ENCODE assay signal across 11 cellular contexts in genomic region chr20:44969320-44969879, GRCh38. TPM values are rescaled to one million over a fixed set of nuclear protein-coding genes. Genes with fewer than 3 reads are reported as not detected.
DNase-seq lines count a peak whose midpoint lies in the region; ATAC-seq and TF ChIP-seq lines count a peak whose summit lies in the region.
"Had no signal": no experiment of that assay in that cellular context is flagged by ENCODE, and none has a peak within 500 bp of the region (broad histone marks: within the 10 kb centered on the region; RNA-seq: fewer than 3 reads in every experiment).

No MANE protein-coding gene starts in this region.

- H3K9ac ChIP-seq in DND-41 (ENCODE audit: low read depth, low read length) (peak overlapping the region; percentile 24), smooth muscle cell (ENCODE audit: low read depth) (no peak overlapping the region)

- TF ChIP-seq CTCF in DND-41 (IDR thresholded peaks at IDR 0.05; ENCODE audit: borderline replicate concordance, extremely low read depth, low read length, poor library complexity, severe bottlenecking) (no peak), NB4 (IDR thresholded peaks at IDR 0.05; ENCODE audit: low read depth, low read length) (no peak), foreskin keratinocyte (conservative IDR thresholded peaks at IDR 0.05) (no peak), smooth muscle cell (IDR thresholded peaks at IDR 0.05; ENCODE audit: borderline replicate concordance, insufficient read depth, poor library complexity, severe bottlenecking) (no peak)

- H3K79me2 ChIP-seq in DND-41 (ENCODE audit: insufficient read depth, low read length) = peaks cover 68% of the 10 kb centered on the region
- peaks cover 55% of the 10 kb centered on the region for H3K79me2 ChIP-seq in smooth muscle cell (ENCODE audit: low read depth)

- H3K27me3 ChIP-seq in DND-41 (ENCODE audit: insufficient read depth, low read length, poor library complexity) = no peaks in the 10 kb centered on the region
- no peaks in the 10 kb centered on the region for H3K27me3 ChIP-seq in foreskin keratinocyte
- no peaks in the 10 kb centered on the region for H3K27me3 ChIP-seq in smooth muscle cell (ENCODE audit: low read depth)
- H3K27me3 ChIP-seq: right atrium auricular region had no signal

- peak overlapping the region; percentile 95 for H3K4me2 ChIP-seq in DND-41 (ENCODE audit: insufficient read depth, low read length)
- no peak overlapping the region for H3K4me2 ChIP-seq in smooth muscle cell

- no peaks in the 10 kb centered on the region for H3K27me3 Mint-ChIP-seq in activated naive CD4-positive, alpha-beta T cell treated with anti-CD3 and anti-CD28 coated beads for 36 hours (ENCODE audit: low read depth)
- H3K27me3 Mint-ChIP-seq in naive thymus-derived CD8-positive, alpha-beta T cell = no peaks in the 10 kb centered on the region

- WGBS in smooth muscle cell (ENCODE audit: low lambda C conversion rate) = 71% methylated on average over 3 of the region's 3 CpGs

- H3K4me1 Mint-ChIP-seq in activated naive CD4-positive, alpha-beta T cell treated with anti-CD3 and anti-CD28 coated beads for 36 hours (ENCODE audit: low read depth) = peaks cover 56% of the 10 kb centered on the region
- H3K4me1 Mint-ChIP-seq in naive thymus-derived CD8-positive, alpha-beta T cell = peaks cover 33 to 75% (median 64%) of the 10 kb centered on the region in 4 donors

- H3K36me3 Mint-ChIP-seq in activated naive CD4-positive, alpha-beta T cell treated with anti-CD3 and anti-CD28 coated beads for 36 hours (ENCODE audit: low read depth) = peaks cover 31% of the 10 kb centered on the region
- peaks cover 9 to 39% (median 15%) of the 10 kb centered on the region in 3 donors for H3K36me3 Mint-ChIP-seq in naive thymus-derived CD8-positive, alpha-beta T cell

- H3K4me3 Mint-ChIP-seq in activated naive CD4-positive, alpha-beta T cell treated with anti-CD3 and anti-CD28 coated beads for 36 hours = peak overlapping the region; percentile 88
- H3K4me3 Mint-ChIP-seq in naive thymus-derived CD8-positive, alpha-beta T cell = peak overlapping the region; percentile 88 to 99 (median 96)

- no peak for TF ChIP-seq POLR2A in NB4 (IDR thresholded peaks at IDR 0.05; ENCODE audit: extremely low read depth, insufficient read length)

- H3K36me3 ChIP-seq in DND-41 (ENCODE audit: insufficient read depth, low read length) (peaks cover 23% of the 10 kb centered on the region), smooth muscle cell (ENCODE audit: low read depth) (peaks cover 3% of the 10 kb centered on the region)

- H3K9me3 ChIP-seq in DND-41 (ENCODE audit: insufficient read depth, low read length, severe bottlenecking) (no peaks in the 10 kb centered on the region), smooth muscle cell (replicated peaks; ENCODE audit: low read depth) (no peaks in the 10 kb centered on the region)
- H3K9me3 ChIP-seq: right atrium auricular region had no signal

- intact Hi-C loops in activated naive CD4-positive, alpha-beta T cell treated with anti-CD3 and anti-CD28 coated beads for 36 hours (cut with micrococcal nuclease) = loop anchor here (1.0 to 10.0 kb wide), 7 partner anchors 33 to 1003 kb away; partner anchors contain the start of genes OSER1, SERINC3, SYS1 and ZNF335

- H3K27ac Mint-ChIP-seq in activated naive CD4-positive, alpha-beta T cell treated with anti-CD3 and anti-CD28 coated beads for 36 hours = peak overlapping the region; percentile 98
- H3K27ac Mint-ChIP-seq in naive thymus-derived CD8-positive, alpha-beta T cell = peak overlapping the region; percentile 81 to 98 (median 94)

- no peaks in the 10 kb centered on the region for H3F3A ChIP-seq in smooth muscle cell (ENCODE audit: low read depth)

- H3K4me3 ChIP-seq in DND-41 (ENCODE audit: low read depth in 1 of 2, low read length in 2 of 2) = peak overlapping the region in 1 of 2 experiments; percentile 88; a peak in 1 of 4 replicates
- peak overlapping the region; percentile 27 for H3K4me3 ChIP-seq in NB4 (ENCODE audit: low read depth, low read length)
- no peak overlapping the region for H3K4me3 ChIP-seq in smooth muscle cell
- H3K4me3 ChIP-seq: right atrium auricular region had no signal

- H4K20me1 ChIP-seq in DND-41 (ENCODE audit: insufficient read depth, low read length) = peaks cover 14% of the 10 kb centered on the region; the same call in 1 of the 2 replicates
- H4K20me1 ChIP-seq in smooth muscle cell (ENCODE audit: low read depth) = no peaks in the 10 kb centered on the region

- H3K9me3 Mint-ChIP-seq in activated naive CD4-positive, alpha-beta T cell treated with anti-CD3 and anti-CD28 coated beads for 36 hours = no peaks in the 10 kb centered on the region
- H3K9me3 Mint-ChIP-seq in naive thymus-derived CD8-positive, alpha-beta T cell = no peaks in the 10 kb centered on the region

- H3K27ac ChIP-seq in DND-41 (ENCODE audit: low read length) (peak overlapping the region; percentile 20; the same call in 1 of the 2 replicates), foreskin keratinocyte (no peak overlapping the region), smooth muscle cell (ENCODE audit: low read depth) (no peak overlapping the region)
- H3K27ac ChIP-seq: right atrium auricular region had no signal

- peaks cover 58% of the 10 kb centered on the region for H3K4me1 ChIP-seq in DND-41 (ENCODE audit: insufficient read depth, low read length)
- peaks cover 4% of the 10 kb centered on the region for H3K4me1 ChIP-seq in foreskin keratinocyte
- H3K4me1 ChIP-seq in smooth muscle cell (ENCODE audit: low read depth) = peaks cover 7% of the 10 kb centered on the region

- CTCF ChIA-PET in activated naive CD4-positive, alpha-beta T cell treated with anti-CD3 and anti-CD28 coated beads for 36 hours (lab: Charles Lee) = no interaction called here

- POLR2A ChIA-PET in naive thymus-derived CD8-positive, alpha-beta T cell (lab: Charles Lee) = interaction anchor here (1.0 to 9.7 kb wide), 3 partner anchors 10 to 24 kb away, joined by 3 to 196 read pairs (median 15); partner anchors contain the start of gene TOMM34

- DNase-seq in DND-41 = no peak
- no peak for DNase-seq in NB4 (ENCODE audit: low read depth)
- DNase-seq in activated naive CD4-positive, alpha-beta T cell treated with anti-CD3 and anti-CD28 coated beads for 36 hours = peak; percentile 45
- DNase-seq in naive thymus-derived CD8-positive, alpha-beta T cell = peak in 2 of 10 donors; percentile 13 to 27
- no peak for DNase-seq in foreskin keratinocyte
- no peak for DNase-seq in HCEC 1CT
- DNase-seq in smooth muscle cell (lab: John Stamatoyannopoulos, UW; ENCODE audit: unreplicated experiment) = no peak
- DNase-seq: Calu3, T-helper 9 cell had no signal

- no peak overlapping the region for H2AFZ ChIP-seq in DND-41 (ENCODE audit: low read depth, low read length)
- H2AFZ ChIP-seq in smooth muscle cell (ENCODE audit: low read depth) = no peak overlapping the region

- ATAC-seq in DND-41 (ENCODE audit: insufficient read depth, low read depth) (no peak), foreskin keratinocyte (no peak), HG02885 (IDR thresholded peaks at IDR 0.05; ENCODE audit: poor library complexity, unreplicated experiment) (no peak)
- ATAC-seq in naive thymus-derived CD8-positive, alpha-beta T cell = no peak

RNA-seq across cellular contexts. Expression of gene STK4, which starts 3.1 kb away (rescaled TPM):
- 100 to 1,000 TPM; 110 to 116 TPM for total RNA-seq in activated naive CD4-positive, alpha-beta T cell treated with anti-CD3 and anti-CD28 coated beads for 36 hours
- total RNA-seq in naive thymus-derived CD8-positive, alpha-beta T cell = 100 to 1,000 TPM; 342 to 354 TPM
- 100 to 1,000 TPM; 178 to 192 (median 188) TPM for polyA plus RNA-seq in naive thymus-derived CD8-positive, alpha-beta T cell
- total RNA-seq in foreskin keratinocyte = 31.1 and 32.0 TPM in 2 replicates
- polyA plus RNA-seq in foreskin keratinocyte = 5.8 and 6.8 TPM in 2 replicates
- 24.2 and 33.5 TPM in 2 replicates for total RNA-seq in smooth muscle cell
- 16.8 and 24.8 TPM in 2 replicates for polyA plus RNA-seq in smooth muscle cell

RNA-seq across cellular contexts. Expression of gene TOMM34, which starts 9.2 kb away (rescaled TPM):
- 10 to 100 TPM; 44.0 to 45.9 TPM for total RNA-seq in activated naive CD4-positive, alpha-beta T cell treated with anti-CD3 and anti-CD28 coated beads for 36 hours
- 10 to 100 TPM in 1 of 2 experiments, 1 to 10 TPM in 1; 9.3 to 11.0 TPM for total RNA-seq in naive thymus-derived CD8-positive, alpha-beta T cell
- polyA plus RNA-seq in naive thymus-derived CD8-positive, alpha-beta T cell = 10 to 100 TPM; 12.7 to 27.2 (median 14.5) TPM
- total RNA-seq in foreskin keratinocyte (51.1 and 53.5 TPM in 2 replicates), smooth muscle cell (24.4 and 34.9 TPM in 2 replicates)
- polyA plus RNA-seq in foreskin keratinocyte (53.1 and 57.7 TPM in 2 replicates), smooth muscle cell (27.2 and 50.0 TPM in 2 replicates)

RNA-seq across cellular contexts. Expression of gene PABPC1L, which starts 59.5 kb away (rescaled TPM):
- total RNA-seq in activated naive CD4-positive, alpha-beta T cell treated with anti-CD3 and anti-CD28 coated beads for 36 hours = 10 to 100 TPM; 71.0 to 72.8 TPM
- 10 to 100 TPM; 63.2 to 63.4 TPM for total RNA-seq in naive thymus-derived CD8-positive, alpha-beta T cell
- polyA plus RNA-seq in naive thymus-derived CD8-positive, alpha-beta T cell = under 1 TPM; 0.28 to 0.74 (median 0.73) TPM
- 14.1 and 15.9 TPM in 2 replicates for total RNA-seq in foreskin keratinocyte
- 12.6 and 13.8 TPM in 2 replicates for polyA plus RNA-seq in foreskin keratinocyte
- 12.0 and 12.3 TPM in 2 replicates for total RNA-seq in smooth muscle cell
- 8.8 and 8.9 TPM in 2 replicates for polyA plus RNA-seq in smooth muscle cell
